In the genomic region with DNA sequence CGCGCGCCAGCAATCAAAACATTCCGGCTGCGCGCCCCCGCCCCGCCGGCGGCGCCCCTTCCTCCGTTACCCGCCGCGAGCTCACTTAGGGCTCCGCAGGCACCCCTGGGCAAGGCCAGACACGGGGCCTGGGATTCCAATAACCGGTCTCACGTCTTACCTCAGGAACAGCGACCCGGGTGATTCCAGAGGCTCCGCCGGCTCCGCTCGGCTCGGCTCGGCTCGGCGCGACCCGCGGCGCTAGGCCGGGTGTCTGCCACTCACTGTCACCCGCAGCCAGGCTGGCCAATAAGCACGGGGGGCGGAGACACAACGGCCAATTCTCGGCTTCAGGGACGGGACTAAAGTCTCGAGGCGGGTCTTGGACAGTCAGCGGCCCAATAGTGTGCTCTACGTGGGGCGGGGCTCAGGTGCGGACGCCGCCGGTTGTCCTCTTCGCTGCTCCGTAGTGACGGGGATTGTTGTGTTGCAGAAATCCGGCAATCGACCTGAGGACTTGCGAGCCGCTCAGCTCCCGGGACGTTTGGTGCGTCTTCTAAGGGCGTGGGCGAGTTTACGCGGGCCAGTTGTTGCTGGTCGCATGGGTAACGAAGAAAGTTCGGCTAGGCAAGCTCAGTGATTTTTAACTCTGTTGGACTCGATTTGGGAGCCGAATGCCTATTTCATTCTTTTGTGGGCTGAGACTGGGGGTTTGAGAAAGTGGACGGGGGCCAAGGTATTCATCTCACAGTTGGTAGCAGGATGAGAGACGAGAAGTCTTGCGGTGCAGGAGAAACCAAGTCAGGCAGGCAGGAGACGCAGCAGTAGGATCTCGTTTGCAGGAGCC, we compare ENCODE assay signal across 8 cellular contexts. TPM values are rescaled to one million over a fixed set of nuclear protein-coding genes. Genes with fewer than 3 reads are reported as not detected.
DNase-seq lines count a peak whose midpoint lies in the region; ATAC-seq and TF ChIP-seq lines count a peak whose summit lies in the region.

A gene with protein sequence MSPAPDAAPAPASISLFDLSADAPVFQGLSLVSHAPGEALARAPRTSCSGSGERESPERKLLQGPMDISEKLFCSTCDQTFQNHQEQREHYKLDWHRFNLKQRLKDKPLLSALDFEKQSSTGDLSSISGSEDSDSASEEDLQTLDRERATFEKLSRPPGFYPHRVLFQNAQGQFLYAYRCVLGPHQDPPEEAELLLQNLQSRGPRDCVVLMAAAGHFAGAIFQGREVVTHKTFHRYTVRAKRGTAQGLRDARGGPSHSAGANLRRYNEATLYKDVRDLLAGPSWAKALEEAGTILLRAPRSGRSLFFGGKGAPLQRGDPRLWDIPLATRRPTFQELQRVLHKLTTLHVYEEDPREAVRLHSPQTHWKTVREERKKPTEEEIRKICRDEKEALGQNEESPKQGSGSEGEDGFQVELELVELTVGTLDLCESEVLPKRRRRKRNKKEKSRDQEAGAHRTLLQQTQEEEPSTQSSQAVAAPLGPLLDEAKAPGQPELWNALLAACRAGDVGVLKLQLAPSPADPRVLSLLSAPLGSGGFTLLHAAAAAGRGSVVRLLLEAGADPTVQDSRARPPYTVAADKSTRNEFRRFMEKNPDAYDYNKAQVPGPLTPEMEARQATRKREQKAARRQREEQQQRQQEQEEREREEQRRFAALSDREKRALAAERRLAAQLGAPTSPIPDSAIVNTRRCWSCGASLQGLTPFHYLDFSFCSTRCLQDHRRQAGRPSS (plus strand): TSS at position 432 of the 826 bp plus-strand sequence. CDS start 452 bp downstream, outside the sequence.
A gene with protein sequence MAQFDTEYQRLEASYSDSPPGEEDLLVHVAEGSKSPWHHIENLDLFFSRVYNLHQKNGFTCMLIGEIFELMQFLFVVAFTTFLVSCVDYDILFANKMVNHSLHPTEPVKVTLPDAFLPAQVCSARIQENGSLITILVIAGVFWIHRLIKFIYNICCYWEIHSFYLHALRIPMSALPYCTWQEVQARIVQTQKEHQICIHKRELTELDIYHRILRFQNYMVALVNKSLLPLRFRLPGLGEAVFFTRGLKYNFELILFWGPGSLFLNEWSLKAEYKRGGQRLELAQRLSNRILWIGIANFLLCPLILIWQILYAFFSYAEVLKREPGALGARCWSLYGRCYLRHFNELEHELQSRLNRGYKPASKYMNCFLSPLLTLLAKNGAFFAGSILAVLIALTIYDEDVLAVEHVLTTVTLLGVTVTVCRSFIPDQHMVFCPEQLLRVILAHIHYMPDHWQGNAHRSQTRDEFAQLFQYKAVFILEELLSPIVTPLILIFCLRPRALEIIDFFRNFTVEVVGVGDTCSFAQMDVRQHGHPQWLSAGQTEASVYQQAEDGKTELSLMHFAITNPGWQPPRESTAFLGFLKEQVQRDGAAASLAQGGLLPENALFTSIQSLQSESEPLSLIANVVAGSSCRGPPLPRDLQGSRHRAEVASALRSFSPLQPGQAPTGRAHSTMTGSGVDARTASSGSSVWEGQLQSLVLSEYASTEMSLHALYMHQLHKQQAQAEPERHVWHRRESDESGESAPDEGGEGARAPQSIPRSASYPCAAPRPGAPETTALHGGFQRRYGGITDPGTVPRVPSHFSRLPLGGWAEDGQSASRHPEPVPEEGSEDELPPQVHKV (minus strand): TSS at position 262 of the 826 bp plus-strand sequence. CDS start 1,612 bp downstream, outside the sequence.

- 0 out of 2 replicates have a peak, but pooled peaks cover 22% of the 10 kb centered on the region for H3K36me3 ChIP-seq in PC-9 (ENCODE audit: low read depth)

- no peaks in the 10 kb centered on the region for H3K9me3 ChIP-seq in PC-9 (ENCODE audit: insufficient read depth, low read depth)

- peaks cover 39% of the 10 kb centered on the region for H3K79me2 ChIP-seq in PC-9 (ENCODE audit: low read depth)

- POLR2A ChIA-PET in PC-9 (lab: Charles Lee; ENCODE audit: unreplicated experiment): interaction anchor here (0.6 to 1.2 kb wide), 5 partner anchors 20 to 54 kb away, joined by 3 to 19 read pairs (median 6); a partner anchor contains a TSS

- H3K27ac ChIP-seq in PC-9 (peak within 1 kb of the TSS; percentile 77), epithelial cell of prostate (peak within 1 kb of the TSS; percentile 92)

- H3K4me1 ChIP-seq in PC-9 (replicated peaks; ENCODE audit: insufficient read depth): peaks cover 16% of the 10 kb centered on the region

- CTCF ChIA-PET in PC-9 (lab: Charles Lee): interaction anchor here (1.3 to 1.4 kb wide), 2 partner anchors 58 to 66 kb away, joined by 3 to 5 read pairs; no protein-coding TSS in a partner anchor

- peak within 1 kb of the TSS; percentile 80 for H2AFZ ChIP-seq in PC-9

- DNase-seq in DMS153 (lab: John Stamatoyannopoulos, UW): peak; percentile 98
- peak; percentile 97 for DNase-seq in Jurkat, Clone E6-1 (ENCODE audit: low read depth, low spot score)
- DNase-seq in PC-9: peak; percentile 97 to 98
- DNase-seq in activated T-cell treated with anti-CD3 and anti-CD28 coated beads, Interleukin-2, amount 50 U/mL, for 1 hour: peak; percentile 96
- peak; percentile 98 for DNase-seq in epithelial cell of prostate (ENCODE audit: low read depth, low spot score)
- peak; percentile 99 for DNase-seq in mucosa of gallbladder (ENCODE audit: low spot score)
- peak; percentile 95 to 96 for DNase-seq in stimulated activated CD8-positive, alpha-beta memory T cell treated with anti-CD3 and anti-CD28 coated beads, Interleukin-4, amount 100 ng/mL, for 4 hours (ENCODE audit: low read depth in 2 of 2, low spot score in 1 of 2)

- peaks cover 8% of the 10 kb centered on the region for H3F3A ChIP-seq in PC-9 (ENCODE audit: insufficient read depth, low read depth)

- BruUV-seq in PC-9 (replicated peaks; lab: Mats Ljungman, UMichigan): no TSS peak

- H3K9me2 ChIP-seq in PC-9 (ENCODE audit: insufficient read depth): no peaks in the 10 kb centered on the region

- H3K4me2 ChIP-seq in PC-9: peak within 1 kb of the TSS; percentile 97

- intact Hi-C loops in PC-9 (cut with micrococcal nuclease; ENCODE audit: unreplicated experiment): loop anchor here (1.0 to 2.0 kb wide), 5 partner anchors 10 to 65 kb away; a partner anchor contains a TSS

- no peak for TF ChIP-seq CTCF in PC-9 (conservative IDR thresholded peaks at IDR 0.05)

- no peaks in the 10 kb centered on the region; the same call in 1 of the 2 replicates for H4K20me1 ChIP-seq in PC-9 (ENCODE audit: insufficient read depth)

- ATAC-seq in GM21619 (IDR thresholded peaks at IDR 0.05; ENCODE audit: unreplicated experiment): peak; percentile 95

- no peaks in the 10 kb centered on the region for H3K27me3 ChIP-seq in PC-9 (ENCODE audit: insufficient read depth, low read depth)

- H3K4me3 ChIP-seq in Jurkat, Clone E6-1 (ENCODE audit: low read length): peak within 1 kb of the TSS; percentile 79
- peak within 1 kb of the TSS; percentile 67 for H3K4me3 ChIP-seq in PC-9

RNA-seq across cellular contexts. Expression of the first gene that starts in this region (rescaled TPM):
- polyA plus RNA-seq in Jurkat, Clone E6-1 (2012; ENCODE audit: insufficient read depth, insufficient read length): 60.0 TPM
- total RNA-seq in PC-9 (2021) (62.2 and 65.1 TPM in 2 replicates), mucosa of gallbladder (74.4 TPM)

RNA-seq across cellular contexts. Expression of the second gene that starts in this region (rescaled TPM):
- 23.9 TPM for polyA plus RNA-seq in Jurkat, Clone E6-1 (2012; ENCODE audit: insufficient read depth, insufficient read length)
- total RNA-seq in PC-9 (2021) (56.0 and 64.5 TPM in 2 replicates), mucosa of gallbladder (73.1 TPM)

Comparison
In these comparisons a context has a peak if more than half of its experiments do, and no peak if none do; other contexts are left out.
1. Peak in every context shown above with its lines: DNase-seq, ATAC-seq, H3K4me3 ChIP-seq and H3K27ac ChIP-seq.